In the genomic region with DNA sequence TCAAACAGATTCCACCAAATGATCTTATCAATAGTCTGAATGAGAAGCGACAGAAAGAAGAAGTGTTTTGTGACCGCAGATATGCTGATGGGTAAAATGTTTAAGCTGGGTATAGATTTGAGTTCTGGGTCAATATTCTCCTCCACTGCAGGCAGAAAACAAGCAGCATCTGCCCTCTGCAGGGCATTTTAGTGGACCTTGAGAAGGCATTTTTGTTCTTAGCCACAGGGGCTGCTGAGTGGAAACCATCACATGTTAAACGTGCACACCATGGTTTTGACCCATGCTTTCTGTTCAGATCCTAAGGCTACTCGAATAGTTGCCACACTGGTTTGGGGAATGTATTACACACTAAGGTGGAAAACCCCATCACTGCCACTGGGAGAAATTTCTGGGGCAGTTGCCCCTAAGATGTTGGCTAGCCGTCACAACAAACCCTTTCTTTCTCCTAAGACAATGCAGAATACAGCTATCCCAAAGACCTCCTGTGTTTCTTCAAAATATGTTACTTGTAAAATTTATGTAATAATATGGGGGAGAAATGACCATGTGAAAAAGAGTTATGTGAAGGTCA, we compare ENCODE assay signal across 10 cellular contexts. TPM values are rescaled to one million over a fixed set of nuclear protein-coding genes. Genes with fewer than 3 reads are reported as not detected.
DNase-seq lines count a peak whose midpoint lies in the region; ATAC-seq and TF ChIP-seq lines count a peak whose summit lies in the region.
"Had no signal": no experiment of that assay in that cellular context is flagged by ENCODE, and none has a peak within 500 bp of the region (broad histone marks: within the 10 kb centered on the region; RNA-seq: fewer than 3 reads in every experiment).

No MANE protein-coding gene starts in this region.

- H3K27ac ChIP-seq in C4-2B (no peak overlapping the region), VCaP (no peak overlapping the region), uterus (no peak overlapping the region)

- peaks cover 0 to 12% of the 10 kb centered on the region in 2 donors for H3K4me1 ChIP-seq in uterus

- ATAC-seq in HG03354 (IDR thresholded peaks at IDR 0.05; ENCODE audit: poor library complexity, severe bottlenecking, unreplicated experiment), result peak; percentile 31
- ATAC-seq in HG03045 (IDR thresholded peaks at IDR 0.05; ENCODE audit: unreplicated experiment), result no peak

- TF ChIP-seq CTCF in C4-2B (conservative IDR thresholded peaks at IDR 0.05) (peak; percentile 43), VCaP (conservative IDR thresholded peaks at IDR 0.05) (peak; percentile 75), uterus (IDR thresholded peaks at IDR 0.05) (no peak)

- TF ChIP-seq POLR2A in uterus (IDR thresholded peaks at IDR 0.05), result no peak

- H3K4me3 ChIP-seq in uterus, result no peak overlapping the region

- DNase-seq in kidney tubule cell (ENCODE audit: low spot score), result peak; percentile 22
- DNase-seq in HCEC 1CT, result no peak
- no peak for DNase-seq in mucosa of gallbladder (ENCODE audit: low spot score)
- DNase-seq in uterus, result no peak
- DNase-seq: activated B cell treated with CpG ODN at 0.5 μM for 24 hours had no signal

- intact Hi-C loops in uterus (cut with DNase I; ENCODE audit: low total_unique reads), result no loop called here

- no peaks in the 10 kb centered on the region for H3K36me3 ChIP-seq in uterus

- H3K9me3 ChIP-seq in uterus, result no peaks in the 10 kb centered on the region

- H3K27me3 ChIP-seq in uterus, result peaks cover 47 to 92% of the 10 kb centered on the region in 2 donors

RNA-seq across cellular contexts. Expression of gene POU3F2, which starts 5.5 kb away (rescaled TPM):
- total RNA-seq in mucosa of gallbladder (not detected), uterus (not detected)
- total RNA-seq: activated B cell treated with CpG ODN at 0.5 μM for 24 hours, posterior vena cava had no signal

Comparison
In these comparisons a context has a peak if more than half of its experiments do, and no peak if none do; other contexts are left out.
1. CTCF ChIP-seq: peak in C4-2B (single experiment) and VCaP (single experiment); none in uterus (0 of 4).